Comparison of ENCODE assay signal across 10 cellular contexts in genomic region chr1:156225677-156226014, GRCh38. TPM values are rescaled to one million over a fixed set of nuclear protein-coding genes. Genes with fewer than 3 reads are reported as not detected.
DNase-seq lines count a peak whose midpoint lies in the region; ATAC-seq and TF ChIP-seq lines count a peak whose summit lies in the region.
"Had no signal": no experiment of that assay in that cellular context is flagged by ENCODE, and none has a peak within 500 bp of the region (broad histone marks: within the 10 kb centered on the region; RNA-seq: fewer than 3 reads in every experiment).

No MANE protein-coding gene starts in this region.

- peaks cover 44% of the 10 kb centered on the region for H3K4me1 ChIP-seq in MM.1S (ENCODE audit: low read length)

- H3K9me3 Mint-ChIP-seq in stimulated activated naive CD8-positive, alpha-beta T cell treated with anti-CD3 and anti-CD28 coated beads, Interleukin-15, Interleukin-2, amounts not matched to agents 100 ng/mL and 50 ng/mL, for 24 hours = no peaks in the 10 kb centered on the region
- no peaks in the 10 kb centered on the region for H3K9me3 Mint-ChIP-seq in chondrocyte (ENCODE audit: low read depth)

- no peaks in the 10 kb centered on the region for H4K20me1 ChIP-seq in MM.1S (ENCODE audit: insufficient read depth, low read length)

- no peaks in the 10 kb centered on the region for H3K9me3 ChIP-seq in MM.1S (replicated peaks; ENCODE audit: insufficient read depth, low read length)

- H3K79me2 ChIP-seq in MM.1S (ENCODE audit: low read length) = peaks cover 40% of the 10 kb centered on the region

- peak overlapping the region; percentile 19; the same call in 1 of the 2 replicates for H3K9ac ChIP-seq in MM.1S (ENCODE audit: low read length)
- H3K9ac ChIP-seq: GM23248 had no signal

- TF ChIP-seq CTCF in MM.1S (IDR thresholded peaks at IDR 0.05; ENCODE audit: low read length) (no peak), chondrocyte (IDR thresholded peaks at IDR 0.05) (peak; percentile 47)

- H3K27ac Mint-ChIP-seq in stimulated activated naive CD8-positive, alpha-beta T cell treated with anti-CD3 and anti-CD28 coated beads, Interleukin-15, Interleukin-2, amounts not matched to agents 100 ng/mL and 50 ng/mL, for 24 hours = peak overlapping the region; percentile 85
- peak overlapping the region; percentile 25 for H3K27ac Mint-ChIP-seq in chondrocyte (ENCODE audit: unreplicated experiment)

- H3K9me2 ChIP-seq in MM.1S (replicated peaks; ENCODE audit: insufficient read depth, low read length) = no peaks in the 10 kb centered on the region

- peak overlapping the region; percentile 67 for H3K4me3 Mint-ChIP-seq in stimulated activated naive CD8-positive, alpha-beta T cell treated with anti-CD3 and anti-CD28 coated beads, Interleukin-15, Interleukin-2, amounts not matched to agents 100 ng/mL and 50 ng/mL, for 24 hours
- H3K4me3 Mint-ChIP-seq in chondrocyte (ENCODE audit: unreplicated experiment) = no peak overlapping the region

- no peak for DNase-seq in stimulated activated naive CD8-positive, alpha-beta T cell treated with anti-CD3 and anti-CD28 coated beads, Interleukin-15, Interleukin-2, amounts not matched to agents 100 U/mL and 50 U/mL, for 24 hours
- DNase-seq in MM.1S = no peak
- no peak for DNase-seq in chondrocyte (ENCODE audit: low spot score)
- DNase-seq in left colon = no peak
- no peak for DNase-seq in NCI-H2081 (lab: John Stamatoyannopoulos, UW)

- H3F3A ChIP-seq in MM.1S (ENCODE audit: insufficient read depth, low read length) = peaks cover 39% of the 10 kb centered on the region

- H3K27me3 ChIP-seq in MM.1S (replicated peaks; ENCODE audit: insufficient read depth, low read length) = no peaks in the 10 kb centered on the region

- H3K36me3 ChIP-seq in MM.1S (replicated peaks; ENCODE audit: insufficient read depth, low read length) = peaks cover 7% of the 10 kb centered on the region; the same call in 1 of the 2 replicates

- intact Hi-C loops in left colon (cut with DNase I, micrococcal nuclease) = loop anchor here (2.0 to 5.0 kb wide), 3 partner anchors 78 to 137 kb away; no protein-coding TSS in a partner anchor

- H3K27ac ChIP-seq in MM.1S (ENCODE audit: low read length) = peak overlapping the region; percentile 91
- H3K27ac ChIP-seq: GM23248 had no signal

- peak overlapping the region; percentile 23; the same call in 1 of the 2 replicates for H3K4me2 ChIP-seq in MM.1S (ENCODE audit: low read depth, low read length)

- no peaks in the 10 kb centered on the region for H3K27me3 Mint-ChIP-seq in stimulated activated naive CD8-positive, alpha-beta T cell treated with anti-CD3 and anti-CD28 coated beads, Interleukin-15, Interleukin-2, amounts not matched to agents 100 ng/mL and 50 ng/mL, for 24 hours
- H3K27me3 Mint-ChIP-seq in chondrocyte (ENCODE audit: low read depth) = no peaks in the 10 kb centered on the region

- no peak overlapping the region for H3K4me3 ChIP-seq in MM.1S (ENCODE audit: low read length)
- H3K4me3 ChIP-seq: GM23248 had no signal

- no peak overlapping the region for H2AFZ ChIP-seq in MM.1S (ENCODE audit: low read length)
- H2AFZ ChIP-seq: GM23248 had no signal

- H3K36me3 Mint-ChIP-seq in stimulated activated naive CD8-positive, alpha-beta T cell treated with anti-CD3 and anti-CD28 coated beads, Interleukin-15, Interleukin-2, amounts not matched to agents 100 ng/mL and 50 ng/mL, for 24 hours (ENCODE audit: low read depth) = peaks cover 70% of the 10 kb centered on the region
- peaks cover 23% of the 10 kb centered on the region for H3K36me3 Mint-ChIP-seq in chondrocyte (ENCODE audit: low read depth)

- ATAC-seq in stimulated activated naive CD8-positive, alpha-beta T cell treated with anti-CD3 and anti-CD28 coated beads, Interleukin-15, Interleukin-2, amounts not matched to agents 100 U/mL and 50 U/mL, for 24 hours = no peak
- no peak for ATAC-seq in HG02884 (IDR thresholded peaks at IDR 0.05; ENCODE audit: unreplicated experiment)
- no peak for ATAC-seq in GM19467 (IDR thresholded peaks at IDR 0.05; ENCODE audit: unreplicated experiment)
- ATAC-seq in left colon = no peak

- peaks cover 72% of the 10 kb centered on the region for H3K4me1 Mint-ChIP-seq in stimulated activated naive CD8-positive, alpha-beta T cell treated with anti-CD3 and anti-CD28 coated beads, Interleukin-15, Interleukin-2, amounts not matched to agents 100 ng/mL and 50 ng/mL, for 24 hours (ENCODE audit: low read depth)
- peaks cover 14% of the 10 kb centered on the region for H3K4me1 Mint-ChIP-seq in chondrocyte (ENCODE audit: low read depth)

RNA-seq across cellular contexts. Expression of gene PMF1, which starts 12.8 kb away (rescaled TPM):
- total RNA-seq in chondrocyte = 35.8 to 40.5 TPM (median 38.6 TPM) in 3 replicates
- total RNA-seq in left colon = 10 to 100 TPM; 39.3 to 40.3 TPM

RNA-seq across cellular contexts. Expression of gene BGLAP, which starts 16.3 kb away (rescaled TPM):
- total RNA-seq in chondrocyte (0.82 TPM in 1 of 3 replicates, not detected in the others), left colon (1 to 10 TPM; 1.1 to 1.2 TPM)
- total RNA-seq: GM23248, IMR-90 had no signal

RNA-seq across cellular contexts. Expression of gene PAQR6, which starts 22.2 kb away (rescaled TPM):
- total RNA-seq in chondrocyte (4.9 to 6.9 TPM (median 4.9 TPM) in 3 replicates), left colon (1 to 10 TPM; 1.8 to 3.0 TPM)

RNA-seq across cellular contexts. Expression of gene SLC25A44, which starts 31.7 kb away (rescaled TPM):
- total RNA-seq in chondrocyte (13.4 to 17.5 TPM (median 17.2 TPM) in 3 replicates), left colon (10 to 100 TPM; 21.3 to 30.3 TPM)

RNA-seq across cellular contexts. Expression of gene SMG5, which starts 57.0 kb away (rescaled TPM):
- total RNA-seq in chondrocyte = 65.9 to 76.1 TPM (median 73.5 TPM) in 3 replicates
- total RNA-seq in left colon = 10 to 100 TPM; 65.3 to 73.9 TPM
